31 cellular contexts compared by ENCODE assay signal in genomic region chr10:70465278-70465677, GRCh38. TPM values are rescaled to one million over a fixed set of nuclear protein-coding genes. Genes with fewer than 3 reads are reported as not detected.
DNase-seq lines count a peak whose midpoint lies in the region; ATAC-seq, FAIRE-seq and TF ChIP-seq lines count a peak whose summit lies in the region.
"Had no signal": no experiment of that assay in that cellular context is flagged by ENCODE, and none has a peak within 500 bp of the region (broad histone marks: within the 10 kb centered on the region; RNA-seq: fewer than 3 reads in every experiment).

No MANE protein-coding gene starts in this region.

- no peaks in the 10 kb centered on the region for H3K4me1 ChIP-seq in IMR-90 (ENCODE audit: control insufficient read depth, insufficient read depth, low read length)
- no peaks in the 10 kb centered on the region; a peak in 1 of 7 replicates for H3K4me1 ChIP-seq in H1 (replicated peaks in 1 of 4; ENCODE audit: control insufficient read depth in 3 of 4, insufficient read depth in 4 of 4, low read length in 3 of 4)
- H3K4me1 ChIP-seq in osteoblast (ENCODE audit: insufficient read depth, low read length), result no peaks in the 10 kb centered on the region
- H3K4me1 ChIP-seq in MM.1S (ENCODE audit: low read length), result peaks cover 3% of the 10 kb centered on the region; the same call in 1 of the 2 replicates
- H3K4me1 ChIP-seq: BE2C had no signal

- peak overlapping the region; percentile 55 for H2AK9ac ChIP-seq in IMR-90 (replicated peaks; ENCODE audit: low read depth, low read length, poor library complexity)

- H3K23ac ChIP-seq in IMR-90 (ENCODE audit: low read depth, low read length), result no peak overlapping the region
- no peak overlapping the region for H3K23ac ChIP-seq in H1 (ENCODE audit: insufficient read length)

- H4K5ac ChIP-seq in IMR-90 (ENCODE audit: low read depth, low read length) (no peak overlapping the region), H1 (ENCODE audit: insufficient read length, low read depth, low read length) (no peak overlapping the region)

- no peak overlapping the region for H3K4me3 ChIP-seq in IMR-90 (ENCODE audit: insufficient read depth, low read depth, low read length)
- no peak overlapping the region for H3K4me3 ChIP-seq in H1 (ENCODE audit: extremely low read depth in 1 of 4, insufficient read depth in 2 of 4, low read depth in 3 of 4, low read length in 4 of 4)
- H3K4me3 ChIP-seq in osteoblast (ENCODE audit: insufficient read depth, low read length), result no peak overlapping the region
- no peak overlapping the region for H3K4me3 ChIP-seq in MM.1S (ENCODE audit: low read length)
- H3K4me3 ChIP-seq: BLaER1, GM12878 had no signal

- no peak for TF ChIP-seq CTCF in IMR-90 (conservative IDR thresholded peaks at IDR 0.05; ENCODE audit: low read depth, low read length)
- TF ChIP-seq CTCF in H1 (IDR thresholded peaks at IDR 0.05; ENCODE audit: control extremely low read depth in 1 of 3, insufficient read depth in 1 of 3, low read depth in 1 of 3, low read length in 3 of 3), result no peak
- no peak for TF ChIP-seq CTCF in osteoblast (IDR thresholded peaks at IDR 0.05; ENCODE audit: extremely low read depth, low read depth, low read length)
- TF ChIP-seq CTCF in MM.1S (IDR thresholded peaks at IDR 0.05; ENCODE audit: low read length), result no peak

- H2AK5ac ChIP-seq in IMR-90 (ENCODE audit: low read depth, low read length) (no peak overlapping the region), H1 (ENCODE audit: low read depth, low read length) (peak overlapping the region; percentile 26; the same call in 1 of the 2 replicates)

- H3F3A ChIP-seq in MM.1S (ENCODE audit: insufficient read depth, low read length), result no peaks in the 10 kb centered on the region

- H3K9ac ChIP-seq in IMR-90 (ENCODE audit: low read depth, low read length), result no peak overlapping the region
- H3K9ac ChIP-seq in H1 (replicated peaks in 1 of 4; ENCODE audit: extremely low read depth in 1 of 4, low read depth in 3 of 4, low read length in 3 of 4), result no peak overlapping the region
- H3K9ac ChIP-seq in MM.1S (ENCODE audit: low read length), result no peak overlapping the region
- H3K9ac ChIP-seq: BLaER1 had no signal

- intact Hi-C loops in IMR-90 (cut with micrococcal nuclease), result no loop called here

- H4K20me1 ChIP-seq in IMR-90 (ENCODE audit: insufficient read depth, low read length), result no peaks in the 10 kb centered on the region
- no peaks in the 10 kb centered on the region for H4K20me1 ChIP-seq in H1 (replicated peaks in 1 of 2; ENCODE audit: control insufficient read depth in 1 of 2, insufficient read depth in 2 of 2, low read length in 2 of 2)
- H4K20me1 ChIP-seq in osteoblast (ENCODE audit: insufficient read depth, low read length), result no peaks in the 10 kb centered on the region
- no peaks in the 10 kb centered on the region for H4K20me1 ChIP-seq in MM.1S (ENCODE audit: insufficient read depth, low read length)
- H4K20me1 ChIP-seq: BLaER1 had no signal

- H2BK15ac ChIP-seq in IMR-90 (ENCODE audit: low read depth, low read length) (no peak overlapping the region), H1 (ENCODE audit: low read length) (no peak overlapping the region)

- H3K23me2 ChIP-seq in H1 (ENCODE audit: low read depth, low read length), result no peaks in the 10 kb centered on the region

- H3K9me2 ChIP-seq in MM.1S (replicated peaks; ENCODE audit: insufficient read depth, low read length), result no peaks in the 10 kb centered on the region

- DNase-seq in IMR-90, result no peak
- no peak for DNase-seq in H1 (ENCODE audit: low read depth in 1 of 2, low spot score in 2 of 2)
- peak; percentile 64 for DNase-seq in osteoblast (ENCODE audit: insufficient read length, low spot score, missing footprints)
- DNase-seq in MM.1S, result no peak
- no peak for DNase-seq in amniotic stem cell (lab: John Stamatoyannopoulos, UW)
- DNase-seq in germinal center (ENCODE audit: low spot score), result no peak
- DNase-seq: 8988T; ACHN; BE2C; C1 segment of cervical spinal cord; CD4-positive, alpha-beta memory T cell; CD4-positive, CD25-positive, alpha-beta regulatory T cell; CD8-positive, alpha-beta memory T cell; COR-L47; DMS 273 treated with DMSO at 0.1 percent for 48 hours; DMS153; DMS53; DMS79; DND-41; EL; GDM1 had no signal

- no peak overlapping the region for H2BK12ac ChIP-seq in H1 (ENCODE audit: low read depth, low read length)

- no peak overlapping the region for H2AFZ ChIP-seq in IMR-90 (replicated peaks; ENCODE audit: low read length, poor library complexity)
- no peak overlapping the region for H2AFZ ChIP-seq in H1 (ENCODE audit: low read length)
- H2AFZ ChIP-seq in osteoblast (ENCODE audit: low read length), result no peak overlapping the region
- H2AFZ ChIP-seq in MM.1S (ENCODE audit: low read length), result no peak overlapping the region

- dilution Hi-C loops in IMR-90 (cut with HindIII; ENCODE audit: low sequenced_read_pairs, unreplicated experiment), result no loop called here

- TF ChIP-seq RAD21 in IMR-90 (IDR thresholded peaks at IDR 0.05; ENCODE audit: low read length) (no peak), H1 (IDR thresholded peaks at IDR 0.05 in 1 of 2, conservative IDR thresholded peaks at IDR 0.05 in 1 of 2; ENCODE audit: low read depth in 2 of 2, low read length in 2 of 2) (no peak)

- no peak overlapping the region for H2BK20ac ChIP-seq in IMR-90 (ENCODE audit: low read depth, low read length)
- no peak overlapping the region for H2BK20ac ChIP-seq in H1 (ENCODE audit: low read length)

- FAIRE-seq in H1 (lab: Jason Lieb, UNC), result no peak
- FAIRE-seq: A204.1, GM12878, GM12892, GM18507 had no signal

- H3K56ac ChIP-seq in IMR-90 (ENCODE audit: extremely low read depth, insufficient read depth, low read length) (no peak overlapping the region), H1 (replicated peaks; ENCODE audit: insufficient read length, low read depth, low read length) (no peak overlapping the region)

- BruUV-seq in IMR-90 (replicated peaks; lab: Mats Ljungman, UMichigan), result no TSS peak

- H3K36me3 ChIP-seq in IMR-90 (ENCODE audit: control insufficient read depth, insufficient read depth, low read length) (no peaks in the 10 kb centered on the region), H1 (ENCODE audit: control insufficient read depth in 2 of 4, insufficient read depth in 4 of 4, low read length in 3 of 4) (no peaks in the 10 kb centered on the region), osteoblast (ENCODE audit: insufficient read depth, low read length) (no peaks in the 10 kb centered on the region), MM.1S (replicated peaks; ENCODE audit: insufficient read depth, low read length) (no peaks in the 10 kb centered on the region)
- H3K36me3 ChIP-seq: BE2C, BLaER1 had no signal

- H3K9me3 ChIP-seq in IMR-90 (ENCODE audit: control insufficient read depth, insufficient read depth, low read length), result no peaks in the 10 kb centered on the region
- H3K9me3 ChIP-seq in H1 (ENCODE audit: insufficient read depth in 2 of 2, low read depth in 1 of 2, low read length in 1 of 2), result no peaks in the 10 kb centered on the region
- H3K9me3 ChIP-seq in osteoblast (ENCODE audit: low read depth, low read length), result no peaks in the 10 kb centered on the region
- no peaks in the 10 kb centered on the region for H3K9me3 ChIP-seq in MM.1S (replicated peaks; ENCODE audit: insufficient read depth, low read length)
- H3K9me3 ChIP-seq: BE2C, BLaER1 had no signal

- H4K8ac ChIP-seq in IMR-90 (ENCODE audit: low read depth in 2 of 2, low read length in 2 of 2) (no peak overlapping the region), H1 (ENCODE audit: extremely low read depth, insufficient read depth, low read length) (no peak overlapping the region)

- in situ Hi-C loops in IMR-90 (cut with MboI; ENCODE audit: low sequenced_read_pairs), result no loop called here

- no peak for TF ChIP-seq POLR2A in IMR-90 (IDR thresholded peaks at IDR 0.05; ENCODE audit: low read depth, low read length)
- TF ChIP-seq POLR2A in H1 (IDR thresholded peaks at IDR 0.05; ENCODE audit: control extremely low read depth in 1 of 2, low read depth in 2 of 2, low read length in 2 of 2), result no peak

- no peak overlapping the region for H3K4me2 ChIP-seq in IMR-90 (ENCODE audit: low read depth, low read length)
- no peak overlapping the region for H3K4me2 ChIP-seq in H1 (ENCODE audit: insufficient read depth in 1 of 2, low read depth in 2 of 2, low read length in 2 of 2)
- no peak overlapping the region for H3K4me2 ChIP-seq in osteoblast (ENCODE audit: insufficient read depth, low read length)
- no peak overlapping the region for H3K4me2 ChIP-seq in MM.1S (ENCODE audit: low read depth, low read length)

- H3K14ac ChIP-seq in IMR-90 (replicated peaks; ENCODE audit: low read depth, low read length) (no peak overlapping the region), H1 (ENCODE audit: insufficient read length) (no peak overlapping the region)

- CTCF ChIA-PET in IMR-90 (lab: Yijun Ruan, JAX) (no interaction called here), H1 (lab: Charles Lee; ENCODE audit: partially characterized antibody) (interaction anchor here (1.3 to 43.0 kb wide), 4 partner anchors 11 to 75 kb away, joined by 3 to 908 read pairs (median 7); no protein-coding TSS in a partner anchor)

- POLR2A ChIA-PET in IMR-90 (lab: Charles Lee; ENCODE audit: unreplicated experiment), result no interaction called here
- POLR2A ChIA-PET in H1 (lab: Charles Lee; ENCODE audit: partially characterized antibody), result no interaction called here

- H4K91ac ChIP-seq in IMR-90 (ENCODE audit: insufficient read depth, low read depth, low read length) (no peak overlapping the region), H1 (replicated peaks; ENCODE audit: insufficient read length, low read length) (no peak overlapping the region)

- H3K4ac ChIP-seq in IMR-90 (ENCODE audit: low read depth, low read length) (no peak overlapping the region), H1 (replicated peaks; ENCODE audit: insufficient read length, low read depth, low read length) (no peak overlapping the region)

- H3K79me1 ChIP-seq in IMR-90 (ENCODE audit: low read depth in 1 of 2, low read length in 2 of 2) (no peaks in the 10 kb centered on the region), H1 (ENCODE audit: low read depth, low read length) (no peaks in the 10 kb centered on the region)

- WGBS in IMR-90 (ENCODE audit: extremely low coverage in 2 of 2, insufficient read length in 1 of 2), 2 experiments, result no CpG with 5 or more reads among the region's 4 CpGs
- 99% methylated on average over 4 of the region's 4 CpGs; no CpG with 5 or more reads in 1 of the 2 experiments for WGBS in H1 (ENCODE audit: extremely low coverage in 1 of 2, insufficient coverage in 1 of 2, insufficient read length in 1 of 2, insufficient replicate concordance in 2 of 2, low coverage in 1 of 2, low lambda C conversion rate in 2 of 2, missing lambda C conversion rate in 1 of 2), 2 experiments

- H2BK5ac ChIP-seq in IMR-90 (ENCODE audit: low read depth, low read length, poor library complexity, severe bottlenecking), result no peak overlapping the region
- H2BK5ac ChIP-seq in H1 (ENCODE audit: low read depth, low read length), result no peak overlapping the region

- ATAC-seq in IMR-90 (ENCODE audit: low read depth), result no peak
- ATAC-seq: GM12878 had no signal

- no peak overlapping the region for H3K18ac ChIP-seq in IMR-90 (ENCODE audit: low read depth, low read length)
- no peak overlapping the region for H3K18ac ChIP-seq in H1 (ENCODE audit: extremely low read depth, low read length)

- peaks cover 44% of the 10 kb centered on the region for H3K27me3 ChIP-seq in IMR-90 (ENCODE audit: control insufficient read depth, insufficient read depth, low read length)
- H3K27me3 ChIP-seq in H1 (replicated peaks in 1 of 4; ENCODE audit: control insufficient read depth in 3 of 4, extremely low read depth in 1 of 4, insufficient read depth in 3 of 4, low read length in 3 of 4), result peaks cover 0 to 5% (median 3%) of the 10 kb centered on the region in 4 experiments; a peak in 4 of 7 replicates
- H3K27me3 ChIP-seq in osteoblast (ENCODE audit: insufficient read depth, low read length), result peaks cover 16% of the 10 kb centered on the region
- H3K27me3 ChIP-seq in MM.1S (replicated peaks; ENCODE audit: insufficient read depth, low read length), result no peaks in the 10 kb centered on the region
- H3K27me3 ChIP-seq: BE2C, BLaER1 had no signal

- H2BK120ac ChIP-seq in IMR-90 (ENCODE audit: low read depth, low read length), result no peak overlapping the region
- no peak overlapping the region for H2BK120ac ChIP-seq in H1 (replicated peaks; ENCODE audit: low read depth, low read length)

- H3K27ac ChIP-seq in IMR-90 (ENCODE audit: insufficient read depth, low read length) (no peak overlapping the region), H1 (ENCODE audit: low read depth, low read length) (no peak overlapping the region), osteoblast (ENCODE audit: low read depth, low read length) (no peak overlapping the region), MM.1S (ENCODE audit: low read length) (no peak overlapping the region)
- H3K27ac ChIP-seq: BLaER1 had no signal

- no peak for TF ChIP-seq EP300 in H1 (IDR thresholded peaks at IDR 0.05; ENCODE audit: borderline replicate concordance in 1 of 2, low read depth in 2 of 2, low read length in 2 of 2)

- no peaks in the 10 kb centered on the region for H3K79me2 ChIP-seq in H1 (ENCODE audit: control insufficient read depth in 1 of 2, insufficient read depth in 2 of 2, low read length in 2 of 2)
- H3K79me2 ChIP-seq in osteoblast (ENCODE audit: insufficient read depth, low read length), result no peaks in the 10 kb centered on the region
- no peaks in the 10 kb centered on the region for H3K79me2 ChIP-seq in MM.1S (ENCODE audit: low read length)

- H3K9me1 ChIP-seq in IMR-90 (ENCODE audit: insufficient read depth, low read length), result no peaks in the 10 kb centered on the region

RNA-seq across cellular contexts. Expression of gene PALD1, which starts 13.3 kb away (rescaled TPM):
- total RNA-seq in IMR-90 (2012; rRNA removed) (under 0.01 and 0.18 TPM in 2 replicates), osteoblast (under 0.01 and 0.29 TPM in 2 replicates)
- polyA plus RNA-seq in IMR-90 (2012; rRNA removed) (0.12 and 0.14 TPM in 2 replicates), H1 (2011; rRNA removed) (13.3 and 23.2 TPM in 2 replicates)
- polyA plus RNA-seq in IMR-90 (2012; cell fraction: cytosol; rRNA removed), result 0.11 TPM in 2 replicates
- polyA plus RNA-seq in IMR-90 (2012; cell fraction: nucleus; rRNA removed; ENCODE audit: low replicate concordance), result 0.11 and 0.26 TPM in 2 replicates
- total RNA-seq in H1 (2021; fragmentation: NEBNext Ultra II Directional; extraction: Animal tissue kit (Norgen Biotek cat#: 25700)), result 31.8 and 32.8 TPM in 2 replicates
- polyA plus RNA-seq in H1 (2011; cell fraction: cytosol; rRNA removed), result 20.2 TPM
- polyA plus RNA-seq in H1 (2011; cell fraction: nucleus; rRNA removed), result 40.0 TPM
- polyA plus RNA-seq in H1 (2012, experiment 1 of 2), result 16.7 to 24.5 TPM (median 21.7 TPM) in 4 replicates
- 17.2 TPM for polyA plus RNA-seq in H1 (2012, experiment 2 of 2)
- polyA plus RNA-seq in H1 (2013, experiment 1 of 2), result 14.7 TPM
- 15.6 TPM for polyA plus RNA-seq in H1 (2013, experiment 2 of 2)
- 15.4 and 21.3 TPM in 2 replicates for polyA minus RNA-seq in H1 (2011; rRNA and poly(A)+ RNA removed)
- 16.5 TPM for polyA minus RNA-seq in H1 (2011; cell fraction: cytosol; rRNA and poly(A)+ RNA removed)
- 13.8 TPM for polyA minus RNA-seq in H1 (2011; cell fraction: nucleus; rRNA and poly(A)+ RNA removed)
- total RNA-seq: CD4-positive, alpha-beta memory T cell; CD4-positive, CD25-positive, alpha-beta regulatory T cell had no signal
- polyA plus RNA-seq: CD4-positive, alpha-beta memory T cell; CD4-positive, CD25-positive, alpha-beta regulatory T cell; CD8-positive, alpha-beta memory T cell had no signal

RNA-seq across cellular contexts. Expression of gene NODAL, which starts 23.8 kb away (rescaled TPM):
- total RNA-seq in IMR-90 (2012; rRNA removed) (not detected in 2 replicates), osteoblast (not detected in 2 replicates)
- polyA plus RNA-seq in IMR-90 (2012; rRNA removed) (not detected in 2 replicates), H1 (2011; rRNA removed) (2.0 and 5.0 TPM in 2 replicates)
- polyA plus RNA-seq in IMR-90 (2012; cell fraction: cytosol; rRNA removed), result not detected in 2 replicates
- not detected in 2 replicates for polyA plus RNA-seq in IMR-90 (2012; cell fraction: nucleus; rRNA removed; ENCODE audit: low replicate concordance)
- total RNA-seq in H1 (2021; fragmentation: NEBNext Ultra II Directional; extraction: Animal tissue kit (Norgen Biotek cat#: 25700)), result 6.3 and 7.3 TPM in 2 replicates
- 4.8 TPM for polyA plus RNA-seq in H1 (2011; cell fraction: cytosol; rRNA removed)
- polyA plus RNA-seq in H1 (2011; cell fraction: nucleus; rRNA removed), result 3.7 TPM
- 2.3 to 2.6 TPM (median 2.5 TPM) in 4 replicates for polyA plus RNA-seq in H1 (2012, experiment 1 of 2)
- 2.1 TPM for polyA plus RNA-seq in H1 (2012, experiment 2 of 2)
- polyA plus RNA-seq in H1 (2013, experiment 1 of 2), result 25.4 TPM
- 29.4 TPM for polyA plus RNA-seq in H1 (2013, experiment 2 of 2)
- polyA minus RNA-seq in H1 (2011; rRNA and poly(A)+ RNA removed), result 2.7 and 6.4 TPM in 2 replicates
- polyA minus RNA-seq in H1 (2011; cell fraction: cytosol; rRNA and poly(A)+ RNA removed), result 2.6 TPM
- polyA minus RNA-seq in H1 (2011; cell fraction: nucleus; rRNA and poly(A)+ RNA removed), result 1.2 TPM
- total RNA-seq: A673; CD4-positive, alpha-beta memory T cell; CD4-positive, CD25-positive, alpha-beta regulatory T cell; CD8-positive, alpha-beta memory T cell; Daoy; G401; GM12878 had no signal
- polyA plus RNA-seq: AG04450, CD14-positive monocyte, GM12878 had no signal

Comparison
In these comparisons a context has a peak if more than half of its experiments do, and no peak if none do; other contexts are left out.
1. RNA of gene PALD1, which starts 13.3 kb away (total RNA-seq): 31.8 to 32.8 TPM in H1; under 0.01 to 0.18 TPM in IMR-90 and under 0.01 to 0.29 TPM in osteoblast; every median in the first group is over 10 times any median in the second.